22 cellular contexts compared by ENCODE assay signal in genomic region chr3:3792391-3792790, GRCh38. TPM values are rescaled to one million over a fixed set of nuclear protein-coding genes. Genes with fewer than 3 reads are reported as not detected.
DNase-seq lines count a peak whose midpoint lies in the region; ATAC-seq, FAIRE-seq and TF ChIP-seq lines count a peak whose summit lies in the region.
"Had no signal": no experiment of that assay in that cellular context is flagged by ENCODE, and none has a peak within 500 bp of the region (broad histone marks: within the 10 kb centered on the region; RNA-seq: fewer than 3 reads in every experiment).

No MANE protein-coding gene starts in this region.

- no peak for TF ChIP-seq RAD21 in HepG2 (CRISPR knock-in tag; IDR thresholded peaks at IDR 0.05)

- POLR2A ChIA-PET in HepG2 (lab: Yijun Ruan, JAX): no interaction called here

- no peak overlapping the region for H3K14ac ChIP-seq in trophoblast cell (ENCODE audit: low read length)

- WGBS in HepG2 (ENCODE audit: low lambda C conversion rate): 5% methylated on average over 1 of the region's 1 CpG
- WGBS in right lobe of liver (ENCODE audit: insufficient coverage, low coverage, low lambda C conversion rate, missing lambda C conversion rate): 100% methylated on average over 1 of the region's 1 CpG
- no CpG with 5 or more reads among the region's 1 CpG for WGBS in trophoblast cell (ENCODE audit: extremely low coverage, insufficient coverage, insufficient read length)

- TF ChIP-seq EP300 in HepG2 (IDR thresholded peaks at IDR 0.05; ENCODE audit: low read depth in 2 of 2, low read length in 2 of 2): no peak
- no peak for TF ChIP-seq EP300 in HepG2 (CRISPR knock-in tag; IDR thresholded peaks at IDR 0.05; ENCODE audit: borderline replicate concordance)

- DNase-seq in HepG2 (ENCODE audit: low spot score): no peak
- no peak for DNase-seq in right lobe of liver
- DNase-seq in bronchial epithelial cell (ENCODE audit: low read depth): peak; percentile 44
- peak; percentile 22 for DNase-seq in epithelial cell of prostate (ENCODE audit: low read depth, low spot score)
- DNase-seq in trophoblast cell: peak; percentile 68 to 97
- no peak for DNase-seq in HuH-7.5 (ENCODE audit: low spot score)
- no peak for DNase-seq in stimulated activated CD4-positive, alpha-beta T cell treated with anti-CD3 and anti-CD28 coated beads, Interleukin-1b, Interleukin-23, amount 100 ng/mL, for 48 hours
- DNase-seq: AML-193; Caco-2; Calu3; CD4-positive, alpha-beta T cell; CD8-positive, alpha-beta T cell; DMS79 treated with DMSO at 0.1 percent for 48 hours; GF-D8 had no signal

- H3K18ac ChIP-seq in trophoblast cell (ENCODE audit: low read length): no peak overlapping the region

- H3K4ac ChIP-seq in trophoblast cell (ENCODE audit: low read depth, low read length): no peak overlapping the region

- no peak overlapping the region for H3K4me2 ChIP-seq in HepG2 (ENCODE audit: low read depth, low read length)
- H3K4me2 ChIP-seq in trophoblast cell (ENCODE audit: low read length): no peak overlapping the region
- H3K4me2 ChIP-seq: A549; BLaER1 treated with 17β-estradiol and CSF1 and Interleukin-3, amounts not matched to agents 10 nM and 100 nM had no signal

- no peak overlapping the region for H2AFZ ChIP-seq in HepG2 (ENCODE audit: low read length)
- no peak overlapping the region for H2AFZ ChIP-seq in trophoblast cell (ENCODE audit: insufficient read depth, low read length, poor library complexity)

- H2BK5ac ChIP-seq in trophoblast cell (ENCODE audit: low read depth, low read length, poor library complexity): no peak overlapping the region

- H3K9ac ChIP-seq in HepG2 (ENCODE audit: insufficient read depth, low read depth, low read length): no peak overlapping the region
- H3K9ac ChIP-seq in trophoblast cell (ENCODE audit: low read length): no peak overlapping the region
- H3K9ac ChIP-seq: BLaER1 treated with 17β-estradiol and CSF1 and Interleukin-3, amounts not matched to agents 10 nM and 100 nM had no signal

- H3K23ac ChIP-seq in trophoblast cell (ENCODE audit: low read length): no peak overlapping the region

- H2AK5ac ChIP-seq in trophoblast cell (ENCODE audit: low read length): no peak overlapping the region

- no peak overlapping the region for H2BK12ac ChIP-seq in trophoblast cell (ENCODE audit: low read length)

- no peak overlapping the region for H4K8ac ChIP-seq in trophoblast cell (ENCODE audit: low read depth, low read length)

- no peaks in the 10 kb centered on the region for H3K79me1 ChIP-seq in trophoblast cell (ENCODE audit: low read length)

- in situ Hi-C loops in HepG2 (cut with HindIII; ENCODE audit: extremely low pct_ligation_motif_present, low pct_unique_long_range_greater_than_20kb): no loop called here

- no peak for TF ChIP-seq CTCF in HepG2 (CRISPR knock-in tag; IDR thresholded peaks at IDR 0.05)
- TF ChIP-seq CTCF in right lobe of liver (IDR thresholded peaks at IDR 0.05): no peak
- no peak for TF ChIP-seq CTCF in bronchial epithelial cell (IDR thresholded peaks at IDR 0.05; ENCODE audit: insufficient read depth, low read length, severe bottlenecking)

- no peaks in the 10 kb centered on the region for H3K79me2 ChIP-seq in HepG2 (ENCODE audit: insufficient read depth, low read length)
- no peaks in the 10 kb centered on the region for H3K79me2 ChIP-seq in trophoblast cell (ENCODE audit: control insufficient read depth, insufficient read depth, low read length, poor library complexity)

- H4K20me1 ChIP-seq in HepG2 (ENCODE audit: insufficient read depth, low read length): no peaks in the 10 kb centered on the region
- H4K20me1 ChIP-seq: BLaER1 treated with 17β-estradiol and CSF1 and Interleukin-3, amounts not matched to agents 10 nM and 100 nM had no signal

- intact Hi-C loops in HepG2 (cut with micrococcal nuclease; ENCODE audit: unreplicated experiment): no loop called here
- intact Hi-C loops in right lobe of liver (cut with DNase I): no loop called here

- no peak for ATAC-seq in HepG2
- no peak for ATAC-seq in right lobe of liver
- ATAC-seq: A549; CD8-positive, alpha-beta T cell had no signal

- CTCF ChIA-PET in HepG2 (lab: Yijun Ruan, JAX; ENCODE audit: low intra/inter-chr PET ratio, low total read pairs): no interaction called here

- BruUV-seq in HepG2 (replicated peaks; lab: Mats Ljungman, UMichigan): no TSS peak

- H3K27ac ChIP-seq in HepG2 (ENCODE audit: extremely low read length, insufficient read depth, low read length): no peak overlapping the region
- no peak overlapping the region for H3K27ac ChIP-seq in right lobe of liver
- H3K27ac ChIP-seq in epithelial cell of prostate: peak overlapping the region; percentile 51
- no peak overlapping the region for H3K27ac ChIP-seq in trophoblast cell (ENCODE audit: low read depth, low read length)
- H3K27ac ChIP-seq: 22Rv1; A549; BLaER1 treated with 17β-estradiol and CSF1 and Interleukin-3, amounts not matched to agents 10 nM and 100 nM; C4-2B had no signal

- H3K9me3 ChIP-seq in HepG2 (ENCODE audit: low read length) (no peaks in the 10 kb centered on the region), right lobe of liver (no peaks in the 10 kb centered on the region), trophoblast cell (ENCODE audit: insufficient read depth, low read depth, low read length) (no peaks in the 10 kb centered on the region)
- H3K9me3 ChIP-seq: A549, Caco-2 had no signal

- no peak for FAIRE-seq in HepG2 (lab: Jason Lieb, UNC)
- no peak for FAIRE-seq in bronchial epithelial cell (lab: Jason Lieb, UNC)
- FAIRE-seq: A549, D721Med, G401.6, GM12891 had no signal

- H3K36me3 ChIP-seq in HepG2 (replicated peaks in 1 of 2; ENCODE audit: control insufficient read depth in 1 of 2, insufficient read depth in 2 of 2, low read length in 2 of 2) (no peaks in the 10 kb centered on the region), right lobe of liver (no peaks in the 10 kb centered on the region), bronchial epithelial cell (ENCODE audit: control insufficient read depth, insufficient read depth, low read length) (no peaks in the 10 kb centered on the region), trophoblast cell (ENCODE audit: control insufficient read depth in 1 of 2, insufficient read depth in 2 of 2, low read length in 2 of 2) (no peaks in the 10 kb centered on the region)
- H3K36me3 ChIP-seq: BLaER1 treated with 17β-estradiol and CSF1 and Interleukin-3, amounts not matched to agents 10 nM and 100 nM had no signal

- H3K4me3 ChIP-seq in HepG2 (replicated peaks in 1 of 3; ENCODE audit: insufficient read depth in 1 of 3, low read depth in 2 of 3, low read length in 3 of 3): no peak overlapping the region
- no peak overlapping the region for H3K4me3 ChIP-seq in right lobe of liver
- no peak overlapping the region for H3K4me3 ChIP-seq in bronchial epithelial cell (ENCODE audit: low read depth, low read length)
- H3K4me3 ChIP-seq in trophoblast cell (ENCODE audit: low read depth, low read length): no peak overlapping the region
- H3K4me3 ChIP-seq: A549; BLaER1 treated with 17β-estradiol and CSF1 and Interleukin-3, amounts not matched to agents 10 nM and 100 nM had no signal

- no peak overlapping the region for H4K91ac ChIP-seq in trophoblast cell (ENCODE audit: low read depth, low read length)

- TF ChIP-seq POLR2A in HepG2 (IDR thresholded peaks at IDR 0.05; ENCODE audit: insufficient read depth in 1 of 2, low read depth in 2 of 2, low read length in 2 of 2) (no peak), right lobe of liver (IDR thresholded peaks at IDR 0.05) (no peak)

- H2BK120ac ChIP-seq in trophoblast cell (ENCODE audit: insufficient read depth, low read length, poor library complexity): no peak overlapping the region

- H3K4me1 ChIP-seq in HepG2 (ENCODE audit: insufficient read depth, low read length) (no peaks in the 10 kb centered on the region), right lobe of liver (no peaks in the 10 kb centered on the region), trophoblast cell (ENCODE audit: control insufficient read depth in 1 of 2, insufficient read depth in 2 of 2, low read length in 2 of 2) (no peaks in the 10 kb centered on the region)
- H3K4me1 ChIP-seq: A549; BLaER1 treated with 17β-estradiol and CSF1 and Interleukin-3, amounts not matched to agents 10 nM and 100 nM; Caco-2 had no signal

- no peaks in the 10 kb centered on the region for H3K27me3 ChIP-seq in HepG2 (ENCODE audit: control insufficient read depth in 1 of 2, insufficient read depth in 2 of 2, low read length in 2 of 2)
- H3K27me3 ChIP-seq in right lobe of liver: no peaks in the 10 kb centered on the region
- no peaks in the 10 kb centered on the region for H3K27me3 ChIP-seq in bronchial epithelial cell (ENCODE audit: control insufficient read depth, insufficient read depth, low read length)
- H3K27me3 ChIP-seq in trophoblast cell (ENCODE audit: insufficient read depth, low read length): no peaks in the 10 kb centered on the region
- H3K27me3 ChIP-seq: BLaER1 treated with 17β-estradiol and CSF1 and Interleukin-3, amounts not matched to agents 10 nM and 100 nM had no signal

- H4K12ac ChIP-seq in trophoblast cell (ENCODE audit: low read depth, low read length): no peak overlapping the region

RNA-seq across cellular contexts. Expression of gene LRRN1, which starts 6.8 kb away (rescaled TPM):
- total RNA-seq in HepG2 (2016; rRNA removed; fragmentation: Illumina TruSeq; extraction: Trizol) (not detected in 2 replicates), right lobe of liver (under 1 TPM; 0.12 to 0.51 (median 0.14) TPM), bronchial epithelial cell (0.26 TPM in 2 replicates)
- not detected in 2 replicates for total RNA-seq in HepG2 (2016; cell fraction: cytosol; rRNA removed; fragmentation: Illumina TruSeq; extraction: Trizol; ENCODE audit: low read depth)
- not detected in 2 replicates for total RNA-seq in HepG2 (2016; cell fraction: insoluble cytoplasmic fraction; rRNA removed; fragmentation: Illumina TruSeq; extraction: Trizol)
- not detected in 2 replicates for total RNA-seq in HepG2 (2016; cell fraction: membrane; rRNA removed; fragmentation: Illumina TruSeq; extraction: Trizol)
- total RNA-seq in HepG2 (2016; cell fraction: nucleus; rRNA removed; fragmentation: Illumina TruSeq; extraction: Trizol): not detected in 2 replicates
- polyA plus RNA-seq in HepG2 (2011; rRNA removed): 0.01 TPM in 1 of 2 replicates, not detected in the other
- not detected in 2 replicates for polyA plus RNA-seq in HepG2 (2011; cell fraction: cytosol; rRNA removed)
- 0.03 TPM in 1 of 2 replicates, not detected in the other for polyA plus RNA-seq in HepG2 (2011; cell fraction: nucleus; rRNA removed)
- polyA plus RNA-seq in HepG2 (2012): 0.04 TPM in 1 of 2 replicates, not detected in the other
- not detected in 2 replicates for polyA plus RNA-seq in HepG2 (2016; cell fraction: cytosol; fragmentation: Illumina TruSeq; extraction: Trizol; ENCODE audit: low read depth)
- not detected in 2 replicates for polyA plus RNA-seq in HepG2 (2016; cell fraction: insoluble cytoplasmic fraction; fragmentation: Illumina TruSeq; extraction: Trizol; ENCODE audit: low read depth)
- polyA plus RNA-seq in HepG2 (2016; cell fraction: membrane; fragmentation: Illumina TruSeq; extraction: Trizol; ENCODE audit: low read depth): not detected in 2 replicates
- not detected in 2 replicates for polyA plus RNA-seq in HepG2 (2016; cell fraction: nucleus; fragmentation: Illumina TruSeq; extraction: Trizol; ENCODE audit: insufficient read depth, low read depth)
- not detected in 2 replicates for polyA minus RNA-seq in HepG2 (2011; rRNA and poly(A)+ RNA removed; ENCODE audit: low replicate concordance)
- not detected in 2 replicates for polyA minus RNA-seq in HepG2 (2011; cell fraction: cytosol; rRNA and poly(A)+ RNA removed)
- polyA minus RNA-seq in HepG2 (2011; cell fraction: nucleus; rRNA and poly(A)+ RNA removed): not detected in 2 replicates
- polyA plus RNA-seq in trophoblast cell (2013): 338 TPM in 2 replicates
- polyA plus RNA-seq: A549, BJ had no signal

Comparison
In these comparisons a context has a peak if more than half of its experiments do, and no peak if none do; other contexts are left out.
1. DNase-seq: peak in bronchial epithelial cell (single experiment), epithelial cell of prostate (single experiment) and trophoblast cell (2 of 2); none in HepG2 (single experiment), right lobe of liver (0 of 3), HuH-7.5 (single experiment) and stimulated activated CD4-positive, alpha-beta T cell treated with anti-CD3 and anti-CD28 coated beads, Interleukin-1b, Interleukin-23, amount 100 ng/mL, for 48 hours (single experiment).